In the genomic region with DNA sequence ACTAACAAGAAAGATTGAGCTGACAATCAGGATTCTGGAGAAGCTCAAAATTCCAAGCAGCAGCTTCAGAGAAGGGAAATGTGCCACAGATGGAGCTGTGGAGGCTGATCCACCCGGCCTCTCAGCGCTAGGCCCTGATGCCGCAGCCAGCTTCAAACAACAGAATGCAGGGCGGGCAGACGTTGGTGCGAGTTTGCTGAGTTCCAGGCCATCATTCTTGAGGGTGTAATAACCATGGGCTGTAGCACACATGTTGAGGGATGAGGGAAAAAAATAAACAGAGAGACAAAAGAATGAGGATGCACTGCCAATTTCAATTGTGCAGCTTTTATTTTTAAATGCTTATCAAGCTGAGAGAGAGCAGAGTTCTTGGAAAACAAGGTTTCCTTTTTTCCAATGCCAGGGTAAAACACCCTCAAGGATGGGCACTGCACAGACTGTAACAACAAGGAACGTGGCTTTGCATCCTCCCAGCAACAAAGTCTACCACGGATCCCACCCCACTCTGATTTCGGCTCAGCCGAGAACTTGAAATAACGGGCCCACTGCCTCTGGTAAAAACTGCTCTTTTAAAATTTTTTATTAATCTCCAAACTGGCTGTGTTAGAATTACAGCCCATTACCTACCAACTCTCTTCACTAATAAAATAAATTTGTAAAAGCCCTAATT, we compare ENCODE assay signal across 8 cellular contexts.
DNase-seq lines count a peak whose midpoint lies in the region; ATAC-seq and TF ChIP-seq lines count a peak whose summit lies in the region.

No MANE protein-coding gene starts in this region.

- peaks cover 51% of the 10 kb centered on the region for H3F3A ChIP-seq in SK-N-SH (replicated peaks; ENCODE audit: insufficient read depth)

- H3K9me2 ChIP-seq in SK-N-SH (no peaks in the 10 kb centered on the region), OCI-LY7 (ENCODE audit: insufficient read depth, low read length) (no peaks in the 10 kb centered on the region)

- H3K9me3 ChIP-seq in SK-N-SH (no peaks in the 10 kb centered on the region), OCI-LY7 (ENCODE audit: low read length) (no peaks in the 10 kb centered on the region)

- H3K4me1 ChIP-seq in SK-N-SH (ENCODE audit: control insufficient read depth in 1 of 2, insufficient read depth in 2 of 2, low read depth in 1 of 2, low read length in 1 of 2) = peaks cover 38 to 41% of the 10 kb centered on the region in 2 experiments
- peaks cover 35% of the 10 kb centered on the region for H3K4me1 ChIP-seq in OCI-LY7 (ENCODE audit: insufficient read depth, low read length, poor library complexity, severe bottlenecking)

- H3K4me2 ChIP-seq in SK-N-SH = peak overlapping the region; percentile 75
- H3K4me2 ChIP-seq in OCI-LY7 (ENCODE audit: low read length) = no peak overlapping the region

- POLR2A ChIA-PET in SK-N-SH (lab: Yijun Ruan, JAX) = no interaction called here
- POLR2A ChIA-PET in OCI-LY7 (lab: Charles Lee) = interaction anchor here (0.9 kb wide), 1 partner anchor 11 kb away, joined by 5 read pairs; no protein-coding TSS in a partner anchor

- no peaks in the 10 kb centered on the region for H3K27me3 ChIP-seq in SK-N-SH (ENCODE audit: insufficient read depth)

- H3K4me3 ChIP-seq in SK-N-SH (ENCODE audit: low read depth in 2 of 2, low read length in 1 of 2) = no peak overlapping the region
- H3K4me3 ChIP-seq in OCI-LY7 (ENCODE audit: low read depth, low read length, poor library complexity, severe bottlenecking) = no peak overlapping the region

- CTCF ChIA-PET in SK-N-SH (lab: Yijun Ruan, JAX) = interaction anchor here (0.6 to 2.6 kb wide), 8 partner anchors 10 to 159 kb away, joined by 3 to 14 read pairs (median 5); no protein-coding TSS in a partner anchor
- CTCF ChIA-PET in OCI-LY7 (lab: Charles Lee; ENCODE audit: unreplicated experiment) = no interaction called here

- peaks cover 23% of the 10 kb centered on the region for H3K36me3 Mint-ChIP-seq in brain

- H3K36me3 ChIP-seq in SK-N-SH (replicated peaks in 1 of 2; ENCODE audit: control insufficient read depth in 1 of 2, insufficient read depth in 2 of 2, low read length in 1 of 2) (peaks cover under 1 to 4% of the 10 kb centered on the region in 2 experiments), OCI-LY7 (ENCODE audit: insufficient read depth, low read length) (no peaks in the 10 kb centered on the region)

- H3K9me3 Mint-ChIP-seq in brain = no peaks in the 10 kb centered on the region

- intact Hi-C loops in OCI-LY7 (cut with micrococcal nuclease; ENCODE audit: unreplicated experiment) = no loop called here

- H3K4me1 Mint-ChIP-seq in brain = peaks cover 68% of the 10 kb centered on the region

- 88% methylated on average over 11 of the region's 11 CpGs for WGBS in SK-N-SH (ENCODE audit: low lambda C conversion rate)

- peaks cover 48% of the 10 kb centered on the region; the same call in 1 of the 2 replicates for H3K79me2 ChIP-seq in SK-N-SH (ENCODE audit: insufficient read depth)
- no peaks in the 10 kb centered on the region for H3K79me2 ChIP-seq in OCI-LY7 (ENCODE audit: insufficient read depth, low read depth, low read length)

- TF ChIP-seq CTCF in SK-N-SH (IDR thresholded peaks at IDR 0.05) (no peak), brain (conservative IDR thresholded peaks at IDR 0.05) (no peak), OCI-LY7 (conservative IDR thresholded peaks at IDR 0.05; ENCODE audit: low read length) (no peak)

- H3K4me3 Mint-ChIP-seq in brain = peak overlapping the region; percentile 50 to 76 (median 63)

- peak overlapping the region; percentile 97 to 99 for H3K27ac ChIP-seq in SK-N-SH (ENCODE audit: low read depth in 2 of 2, low read length in 1 of 2)
- H3K27ac ChIP-seq in temporal lobe (ENCODE audit: low read depth, low read length) = peak overlapping the region; percentile 91
- H3K27ac ChIP-seq in OCI-LY7 (ENCODE audit: low read depth, low read length, poor library complexity, severe bottlenecking) = no peak overlapping the region

- ATAC-seq in SK-N-SH treated with all-trans-retinoic acid at 6 μM for 48 hours (no peak), GM21515 (IDR thresholded peaks at IDR 0.05; ENCODE audit: unreplicated experiment) (no peak)

- DNase-seq in SK-N-SH (no peak), medulla oblongata (ENCODE audit: extremely low spot score) (peak; percentile 48), T-helper 9 cell (no peak), OCI-LY7 (ENCODE audit: low spot score) (no peak)

- peaks cover 3% of the 10 kb centered on the region for H3K27me3 Mint-ChIP-seq in brain

- no TSS peak for BruUV-seq in OCI-LY7 (replicated peaks; lab: Mats Ljungman, UMichigan)

- peak overlapping the region; percentile 67 for H3K9ac ChIP-seq in SK-N-SH

- H2AFZ ChIP-seq in SK-N-SH (ENCODE audit: low read depth) (no peak overlapping the region), OCI-LY7 (ENCODE audit: low read length) (no peak overlapping the region)

- H4K20me1 ChIP-seq in SK-N-SH (ENCODE audit: insufficient read depth) (no peaks in the 10 kb centered on the region), OCI-LY7 (ENCODE audit: insufficient read depth, low read length) (peaks cover 7% of the 10 kb centered on the region; the same call in 1 of the 2 replicates)

- TF ChIP-seq EP300 in SK-N-SH (IDR thresholded peaks at IDR 0.05; ENCODE audit: borderline replicate concordance in 1 of 2, low read depth in 1 of 2, low read length in 1 of 2) = no peak

- H3K27ac Mint-ChIP-seq in brain = peak overlapping the region; percentile 85 to 96 (median 92)

- TF ChIP-seq RAD21 in SK-N-SH (IDR thresholded peaks at IDR 0.05; ENCODE audit: low read length) = no peak

TF ChIP-seq in SK-N-SH, 30 proteins besides CTCF, POLR2A, EP300 and RAD21 (continues in another document):
- TF ChIP-seq NRF1 (IDR thresholded peaks at IDR 0.05; ENCODE audit: low read depth, low read length) = no peak
- no peak for TF ChIP-seq ELF1 (IDR thresholded peaks at IDR 0.05)
- no peak for TF ChIP-seq REST (IDR thresholded peaks at IDR 0.05; ENCODE audit: low read depth, low read length)
- TF ChIP-seq SIN3A (IDR thresholded peaks at IDR 0.05; ENCODE audit: borderline replicate concordance, low read depth, low read length) = no peak

TF ChIP-seq in SK-N-SH treated with all-trans-retinoic acid at 6 μM for 48 hours, 23 proteins besides CTCF, POLR2A, EP300 and RAD21 (continues in another document):
- TF ChIP-seq TOX (CRISPR knock-in tag; IDR thresholded peaks at IDR 0.05; ENCODE audit: borderline replicate concordance) (no peak), GLIS3 (CRISPR knock-in tag; IDR thresholded peaks at IDR 0.05) (no peak), ZC3H10 (CRISPR knock-in tag; IDR thresholded peaks at IDR 0.05) (no peak), ESRRG (CRISPR knock-in tag; IDR thresholded peaks at IDR 0.05) (no peak), TSHZ2 (CRISPR knock-in tag; IDR thresholded peaks at IDR 0.05) (no peak), POU6F1 (CRISPR knock-in tag; IDR thresholded peaks at IDR 0.05; ENCODE audit: borderline replicate concordance, low read depth) (no peak), PPARA (CRISPR knock-in tag; IDR thresholded peaks at IDR 0.05; ENCODE audit: borderline replicate concordance) (no peak)
- TF ChIP-seq, protein P1, sequence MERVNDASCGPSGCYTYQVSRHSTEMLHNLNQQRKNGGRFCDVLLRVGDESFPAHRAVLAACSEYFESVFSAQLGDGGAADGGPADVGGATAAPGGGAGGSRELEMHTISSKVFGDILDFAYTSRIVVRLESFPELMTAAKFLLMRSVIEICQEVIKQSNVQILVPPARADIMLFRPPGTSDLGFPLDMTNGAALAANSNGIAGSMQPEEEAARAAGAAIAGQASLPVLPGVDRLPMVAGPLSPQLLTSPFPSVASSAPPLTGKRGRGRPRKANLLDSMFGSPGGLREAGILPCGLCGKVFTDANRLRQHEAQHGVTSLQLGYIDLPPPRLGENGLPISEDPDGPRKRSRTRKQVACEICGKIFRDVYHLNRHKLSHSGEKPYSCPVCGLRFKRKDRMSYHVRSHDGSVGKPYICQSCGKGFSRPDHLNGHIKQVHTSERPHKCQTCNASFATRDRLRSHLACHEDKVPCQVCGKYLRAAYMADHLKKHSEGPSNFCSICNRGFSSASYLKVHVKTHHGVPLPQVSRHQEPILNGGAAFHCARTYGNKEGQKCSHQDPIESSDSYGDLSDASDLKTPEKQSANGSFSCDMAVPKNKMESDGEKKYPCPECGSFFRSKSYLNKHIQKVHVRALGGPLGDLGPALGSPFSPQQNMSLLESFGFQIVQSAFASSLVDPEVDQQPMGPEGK (CRISPR knock-in tag; IDR thresholded peaks at IDR 0.05; ENCODE audit: borderline replicate concordance) = no peak
